In the genomic region with DNA sequence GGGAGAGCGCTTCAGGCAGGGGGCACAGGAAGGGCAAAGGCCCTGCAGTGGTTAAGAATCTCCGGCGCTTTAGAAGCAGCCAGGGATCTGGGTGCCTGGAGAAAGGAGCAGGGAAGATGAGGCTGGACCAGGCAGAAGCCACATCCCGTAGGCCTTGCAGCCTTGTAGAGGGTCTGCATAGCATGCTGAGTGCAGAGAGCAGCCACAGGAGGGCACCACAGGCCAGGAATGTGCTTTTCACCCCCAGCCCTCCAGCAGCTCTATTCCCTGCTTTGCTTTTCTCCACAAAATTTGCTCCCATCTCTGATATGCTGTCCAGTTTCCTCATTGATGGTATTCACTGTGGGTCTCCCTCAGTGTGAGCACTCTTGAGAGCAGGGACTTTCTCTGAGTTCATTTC, we compare ENCODE assay signal across 8 cellular contexts. TPM values are rescaled to one million over a fixed set of nuclear protein-coding genes. Genes with fewer than 3 reads are reported as not detected.
DNase-seq lines count a peak whose midpoint lies in the region; ATAC-seq, FAIRE-seq and TF ChIP-seq lines count a peak whose summit lies in the region.

No MANE protein-coding gene starts in this region.

- no peak overlapping the region for H3K27ac ChIP-seq in 22Rv1
- H3K27ac ChIP-seq in endodermal cell (ENCODE audit: low read depth, low read length), result no peak overlapping the region
- H3K27ac ChIP-seq in mesenchymal stem cell (ENCODE audit: low read length, poor library complexity, severe bottlenecking), result no peak overlapping the region

- no peak overlapping the region for H2AK5ac ChIP-seq in mesenchymal stem cell (ENCODE audit: low read length, severe bottlenecking)

- TF ChIP-seq CTCF in 22Rv1 (IDR thresholded peaks at IDR 0.05), result peak; percentile 33; the same call in 1 of the 2 replicates
- peak; percentile 83 for TF ChIP-seq CTCF in endodermal cell (conservative IDR thresholded peaks at IDR 0.05)
- no peak for TF ChIP-seq CTCF in CD14-positive monocyte (IDR thresholded peaks at IDR 0.05)

- H3K36me3 Mint-ChIP-seq in endodermal cell (ENCODE audit: low read depth), result peaks cover 42% of the 10 kb centered on the region
- peaks cover 27 to 61% of the 10 kb centered on the region in 2 donors for H3K36me3 Mint-ChIP-seq in CD14-positive monocyte

- peaks cover 26% of the 10 kb centered on the region for H3K79me1 ChIP-seq in mesenchymal stem cell (replicated peaks; ENCODE audit: low read length, poor library complexity, severe bottlenecking)

- H3K27me3 Mint-ChIP-seq in endodermal cell (ENCODE audit: insufficient read depth) (no peaks in the 10 kb centered on the region), CD14-positive monocyte (ENCODE audit: low read depth in 3 of 3) (peaks cover 0 to 1% (median 0%) of the 10 kb centered on the region in 3 donors)

- H3K4me3 Mint-ChIP-seq in endodermal cell, result no peak overlapping the region
- H3K4me3 Mint-ChIP-seq in CD14-positive monocyte, result no peak overlapping the region

- no peak overlapping the region for H3K4ac ChIP-seq in mesenchymal stem cell (ENCODE audit: low read depth in 1 of 2, low read length in 2 of 2)

- H2BK15ac ChIP-seq in mesenchymal stem cell (ENCODE audit: low read depth, poor library complexity, severe bottlenecking), result no peak overlapping the region

- no peak overlapping the region for H3K9ac ChIP-seq in endodermal cell (ENCODE audit: extremely low read depth, low read length, poor library complexity, severe bottlenecking)
- H3K9ac ChIP-seq in mesenchymal stem cell (ENCODE audit: low read length), result peak overlapping the region; percentile 3

- H3K4me1 ChIP-seq in endodermal cell (ENCODE audit: control insufficient read depth, insufficient read depth, low read length) (peaks cover 3% of the 10 kb centered on the region), mesenchymal stem cell (ENCODE audit: control insufficient read depth, insufficient read depth, low read depth, low read length) (no peaks in the 10 kb centered on the region)

- no peak overlapping the region for H3K23ac ChIP-seq in mesenchymal stem cell (ENCODE audit: low read length in 2 of 2)

- no peaks in the 10 kb centered on the region for H3K27me3 ChIP-seq in endodermal cell (ENCODE audit: control insufficient read depth, insufficient read depth, low read length, poor library complexity, severe bottlenecking)
- H3K27me3 ChIP-seq in mesenchymal stem cell (ENCODE audit: control insufficient read depth in 1 of 2, insufficient read depth in 1 of 2, low read length in 2 of 2), result no peaks in the 10 kb centered on the region

- H3K9me3 ChIP-seq in endodermal cell (ENCODE audit: control insufficient read depth, low read length) (no peaks in the 10 kb centered on the region), mesenchymal stem cell (ENCODE audit: control insufficient read depth, low read length) (no peaks in the 10 kb centered on the region)

- no peak overlapping the region for H2AFZ ChIP-seq in mesenchymal stem cell (ENCODE audit: low read depth, low read length)

- H2BK5ac ChIP-seq in mesenchymal stem cell (ENCODE audit: low read depth, low read length, poor library complexity, severe bottlenecking), result no peak overlapping the region

- H4K8ac ChIP-seq in mesenchymal stem cell (ENCODE audit: low read length), result no peak overlapping the region

- intact Hi-C loops in CD14-positive monocyte (cut with micrococcal nuclease), result no loop called here

- no peak overlapping the region for H2BK12ac ChIP-seq in mesenchymal stem cell (ENCODE audit: low read length in 2 of 2)

- no peak overlapping the region for H3K14ac ChIP-seq in mesenchymal stem cell (ENCODE audit: low read length in 2 of 2)

- H3K9me3 Mint-ChIP-seq in endodermal cell, result no peaks in the 10 kb centered on the region
- H3K9me3 Mint-ChIP-seq in CD14-positive monocyte, result no peaks in the 10 kb centered on the region

- H3K36me3 ChIP-seq in endodermal cell (ENCODE audit: control insufficient read depth, insufficient read depth, low read length) (peaks cover 30% of the 10 kb centered on the region), mesenchymal stem cell (ENCODE audit: control insufficient read depth in 1 of 2, insufficient read depth in 2 of 2, low read depth in 1 of 2, low read length in 2 of 2) (peaks cover 2 to 6% of the 10 kb centered on the region in 2 experiments)

- DNase-seq in GM12891 (ENCODE audit: insufficient read length, low spot score) (peak; percentile 37), endodermal cell (peak; percentile 79), mesenchymal stem cell (peak; percentile 63), CD14-positive monocyte (ENCODE audit: low spot score) (no peak)
- no peak for DNase-seq in effector CD8-positive, alpha-beta T cell (lab: John Stamatoyannopoulos, UW)

- no peak for FAIRE-seq in GM12891 (lab: Jason Lieb, UNC)

- no peak overlapping the region for H2BK120ac ChIP-seq in mesenchymal stem cell (ENCODE audit: low read depth, low read length)

- H3K4me2 ChIP-seq in mesenchymal stem cell (ENCODE audit: low read length, poor library complexity, severe bottlenecking), result no peak overlapping the region

- 74 to 91% methylated on average over 4 of the region's 4 CpGs for WGBS in endodermal cell (ENCODE audit: insufficient coverage in 1 of 2, insufficient read length in 1 of 2), 2 experiments
- WGBS in mesenchymal stem cell, result 89% methylated on average over 4 of the region's 4 CpGs

- peaks cover 14% of the 10 kb centered on the region for H3K4me1 Mint-ChIP-seq in endodermal cell
- H3K4me1 Mint-ChIP-seq in CD14-positive monocyte, result peaks cover 9% of the 10 kb centered on the region

- peak overlapping the region; percentile 59 for H3K27ac Mint-ChIP-seq in endodermal cell
- H3K27ac Mint-ChIP-seq in CD14-positive monocyte, result peak overlapping the region in 2 of 7 donors; percentile 66 to 77

- no peak overlapping the region for H3K18ac ChIP-seq in mesenchymal stem cell (ENCODE audit: low read depth in 1 of 2, low read length in 2 of 2)

- no peak overlapping the region for H4K91ac ChIP-seq in mesenchymal stem cell (ENCODE audit: low read length)

- H3K4me3 ChIP-seq in endodermal cell (ENCODE audit: low read length) (no peak overlapping the region), mesenchymal stem cell (ENCODE audit: insufficient read depth in 1 of 2, low read depth in 1 of 2, low read length in 2 of 2) (no peak overlapping the region)

- peak; percentile 96 for ATAC-seq in SK-N-SH treated with all-trans-retinoic acid at 6 μM for 48 hours
- ATAC-seq in GM19328 (IDR thresholded peaks at IDR 0.05; ENCODE audit: unreplicated experiment), result no peak

- no peak for TF ChIP-seq POLR2A in GM12891 (IDR thresholded peaks at IDR 0.05; ENCODE audit: low read depth, low read length)

TF ChIP-seq in GM12891, 5 proteins besides CTCF, POLR2A, EP300 and RAD21:
- TF ChIP-seq PAX5 (IDR thresholded peaks at IDR 0.05; ENCODE audit: insufficient read depth, low read length, severe bottlenecking) (no peak), TAF1 (IDR thresholded peaks at IDR 0.05; ENCODE audit: low read depth, low read length) (no peak)

TF ChIP-seq in SK-N-SH treated with all-trans-retinoic acid at 6 μM for 48 hours, 23 proteins besides CTCF, POLR2A, EP300 and RAD21:
- no peak for TF ChIP-seq ZC3H10 (CRISPR knock-in tag; IDR thresholded peaks at IDR 0.05)

RNA-seq across cellular contexts. Expression of gene WDR62, which starts 5.7 kb away (rescaled TPM):
- polyA plus RNA-seq in GM12891 (2012; ENCODE audit: low read depth, missing spikeins), result 5.0 TPM
- 10 to 100 TPM; 23.5 to 34.4 TPM for total RNA-seq in endodermal cell
- 20.2 TPM for polyA plus RNA-seq in endodermal cell (2013, experiment 1 of 2)
- polyA plus RNA-seq in endodermal cell (2013, experiment 2 of 2), result 19.0 TPM
- 1.6 TPM for polyA plus RNA-seq in mesenchymal stem cell (2013, experiment 1 of 2)
- polyA plus RNA-seq in mesenchymal stem cell (2013, experiment 2 of 2), result 1.6 TPM
- under 1 TPM in 1 of 2 donors, not detected in 1; 0.05 TPM for polyA plus RNA-seq in CD14-positive monocyte

RNA-seq across cellular contexts. Expression of gene THAP8, which starts 6.3 kb away (rescaled TPM):
- 2.5 TPM for polyA plus RNA-seq in GM12891 (2012; ENCODE audit: low read depth, missing spikeins)
- total RNA-seq in endodermal cell, result 1 to 10 TPM; 6.7 to 8.9 TPM
- 10.2 TPM for polyA plus RNA-seq in endodermal cell (2013, experiment 1 of 2)
- 10.3 TPM for polyA plus RNA-seq in endodermal cell (2013, experiment 2 of 2)
- 8.0 TPM for polyA plus RNA-seq in mesenchymal stem cell (2013, experiment 1 of 2)
- polyA plus RNA-seq in mesenchymal stem cell (2013, experiment 2 of 2), result 7.4 TPM
- polyA plus RNA-seq in CD14-positive monocyte, result 1 to 10 TPM; 2.4 to 6.0 TPM

RNA-seq across cellular contexts. Expression of gene CLIP3, which starts 27.8 kb away (rescaled TPM):
- 2.0 TPM for polyA plus RNA-seq in GM12891 (2012; ENCODE audit: low read depth, missing spikeins)
- total RNA-seq in endodermal cell, result 10 to 100 TPM; 12.6 to 19.7 TPM
- 66.8 TPM for polyA plus RNA-seq in endodermal cell (2013, experiment 1 of 2)
- polyA plus RNA-seq in endodermal cell (2013, experiment 2 of 2), result 54.8 TPM
- polyA plus RNA-seq in mesenchymal stem cell (2013, experiment 1 of 2), result 66.5 TPM
- 62.3 TPM for polyA plus RNA-seq in mesenchymal stem cell (2013, experiment 2 of 2)
- polyA plus RNA-seq in CD14-positive monocyte, result not detected

RNA-seq across cellular contexts. Expression of gene ALKBH6, which starts 46.4 kb away (rescaled TPM):
- 32.2 TPM for polyA plus RNA-seq in GM12891 (2012; ENCODE audit: low read depth, missing spikeins)
- 10 to 100 TPM; 36.3 to 38.7 TPM for total RNA-seq in endodermal cell
- 21.2 TPM for polyA plus RNA-seq in endodermal cell (2013, experiment 1 of 2)
- polyA plus RNA-seq in endodermal cell (2013, experiment 2 of 2), result 20.8 TPM
- polyA plus RNA-seq in mesenchymal stem cell (2013, experiment 1 of 2), result 26.7 TPM
- 24.3 TPM for polyA plus RNA-seq in mesenchymal stem cell (2013, experiment 2 of 2)
- polyA plus RNA-seq in CD14-positive monocyte, result 10 to 100 TPM; 13.1 to 16.1 TPM

RNA-seq across cellular contexts. Expression of gene OVOL3, which starts 50.5 kb away (rescaled TPM):
- polyA plus RNA-seq in GM12891 (2012; ENCODE audit: low read depth, missing spikeins), result 0.15 TPM
- not detected for total RNA-seq in endodermal cell
- not detected for polyA plus RNA-seq in endodermal cell (2013, experiment 1 of 2)
- polyA plus RNA-seq in endodermal cell (2013, experiment 2 of 2), result not detected
- not detected for polyA plus RNA-seq in mesenchymal stem cell (2013, experiment 1 of 2)
- polyA plus RNA-seq in mesenchymal stem cell (2013, experiment 2 of 2), result not detected
- polyA plus RNA-seq in CD14-positive monocyte, result not detected

Comparison
In these comparisons a context has a peak if more than half of its experiments do, and no peak if none do; other contexts are left out.
1. DNase-seq: peak in GM12891 (single experiment), endodermal cell (single experiment) and mesenchymal stem cell (single experiment); none in effector CD8-positive, alpha-beta T cell (single experiment) and CD14-positive monocyte (single experiment).